In the genomic region with DNA sequence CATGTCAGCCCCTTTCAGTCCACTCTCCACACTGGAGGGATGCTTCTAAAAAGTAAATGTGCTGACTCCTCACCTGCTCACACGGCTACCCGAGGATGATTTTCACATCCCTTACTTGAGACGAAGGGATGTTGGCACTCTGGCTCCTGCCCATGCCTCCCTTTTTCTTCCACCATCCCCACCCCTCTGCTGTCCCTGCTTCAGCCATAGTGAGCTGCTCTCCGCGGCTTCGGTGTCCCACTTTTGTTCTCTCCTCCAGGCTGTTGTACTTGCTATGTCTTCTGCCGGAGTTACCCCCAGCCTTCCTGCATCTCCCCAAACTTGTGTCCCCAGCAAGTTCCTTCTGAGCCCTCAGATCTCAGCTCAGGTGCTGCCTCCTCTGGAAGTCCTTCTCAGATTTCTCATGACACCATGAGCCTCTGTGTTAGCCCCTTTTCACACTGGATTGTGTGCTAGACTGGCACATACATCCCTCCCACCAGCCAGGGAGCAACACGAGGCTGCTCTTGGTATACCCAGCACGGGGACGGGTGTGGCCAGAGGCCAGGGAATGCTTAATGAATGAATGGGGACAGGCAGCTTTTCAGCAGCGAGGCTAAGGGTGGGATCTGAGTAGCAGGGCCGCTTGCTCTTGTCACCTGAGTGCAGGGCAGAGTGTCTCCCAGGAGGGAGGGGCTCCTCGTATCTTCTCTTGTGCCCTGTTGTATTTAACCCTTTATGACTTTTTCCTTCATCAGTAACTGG, we compare ENCODE assay signal across 18 cellular contexts. TPM values are rescaled to one million over a fixed set of nuclear protein-coding genes. Genes with fewer than 3 reads are reported as not detected.
A peak's percentile ranks its signal among the peaks of the same experiment; 100 is the strongest.
DNase-seq lines count a peak whose midpoint lies in the region; ATAC-seq and TF ChIP-seq lines count a peak whose summit lies in the region.
"Had no signal": no experiment of that assay in that cellular context is flagged by ENCODE, and none has a peak within 500 bp of the region (broad histone marks: within the 10 kb centered on the region; RNA-seq: fewer than 3 reads in every experiment).

No MANE protein-coding gene starts in this region.

- no peak overlapping the region for H3K4me3 Mint-ChIP-seq in WTC11
- H3K4me3 Mint-ChIP-seq: activated T-cell treated with anti-CD3 and anti-CD28 coated beads, Interleukin-2, amount 50 U/mL, for 24 hours; immature natural killer cell; naive thymus-derived CD4-positive, alpha-beta T cell; T-helper 1 cell treated with Interleukin-12 subunit alpha and Interleukin-12 subunit beta and Interleukin-4 antibody, amounts not matched to agents 30 μg/mL and 1 μg/mL, for 36 hours had no signal

- H3K4me1 ChIP-seq in BE2C (peaks cover 30% of the 10 kb centered on the region), sigmoid colon (peaks cover 0 to 47% (median 43%) of the 10 kb centered on the region in 4 donors)

- peak overlapping the region; percentile 83 to 90 (median 88) for H3K27ac ChIP-seq in sigmoid colon
- H3K27ac ChIP-seq: PC-9, spleen, suprapubic skin had no signal

- no peaks in the 10 kb centered on the region for H3K9me3 Mint-ChIP-seq in WTC11
- H3K9me3 Mint-ChIP-seq: activated T-cell treated with anti-CD3 and anti-CD28 coated beads, Interleukin-2, amount 50 U/mL, for 24 hours; immature natural killer cell; naive thymus-derived CD4-positive, alpha-beta T cell; T-helper 1 cell treated with Interleukin-12 subunit alpha and Interleukin-12 subunit beta and Interleukin-4 antibody, amounts not matched to agents 30 μg/mL and 1 μg/mL, for 36 hours had no signal

- CTCF ChIA-PET in WTC11 (lab: Charles Lee) = interaction anchor here (0.6 to 1.9 kb wide), 6 partner anchors 9 to 689 kb away, joined by 3 to 16 read pairs (median 8); no protein-coding TSS in a partner anchor

- intact Hi-C loops in sigmoid colon (cut with DNase I) = loop anchor here (5.0 kb wide), 2 partner anchors 168 to 277 kb away; partner anchors contain the start of gene TTC4

- H3K36me3 ChIP-seq in BE2C = no peaks in the 10 kb centered on the region
- H3K36me3 ChIP-seq in sigmoid colon = no peaks in the 10 kb centered on the region
- H3K36me3 ChIP-seq: spleen, suprapubic skin had no signal

- POLR2A ChIA-PET in WTC11 (lab: Charles Lee) = interaction anchor here (1.6 kb wide), 1 partner anchor 60 kb away, joined by 7 read pairs; no protein-coding TSS in a partner anchor

- H3K27me3 Mint-ChIP-seq in WTC11 (ENCODE audit: low read depth) = no peaks in the 10 kb centered on the region
- H3K27me3 Mint-ChIP-seq: activated T-cell treated with anti-CD3 and anti-CD28 coated beads, Interleukin-2, amount 50 U/mL, for 24 hours had no signal

- H3K27me3 ChIP-seq in BE2C (no peaks in the 10 kb centered on the region), sigmoid colon (no peaks in the 10 kb centered on the region)
- H3K27me3 ChIP-seq: spleen, suprapubic skin had no signal

- DNase-seq in BE2C (no peak), astrocyte of the hippocampus (ENCODE audit: low read depth, low spot score) (peak; percentile 32), iPS-NIHi11 (ENCODE audit: low spot score) (peak; percentile 26), sigmoid colon (no peak), WTC11 (ENCODE audit: low spot score) (no peak)
- DNase-seq: activated CD4-positive, alpha-beta T cell treated with anti-CD3 and anti-CD28 coated beads for 48 hours; activated T-cell treated with anti-CD3 and anti-CD28 coated beads, Interleukin-2, amount 50 U/mL, for 24 hours; immature natural killer cell; naive thymus-derived CD4-positive, alpha-beta T cell; NCI-H1092; NCI-H510A; PC-9; spleen had no signal

- WGBS in sigmoid colon, 2 donors = 74 to 76% methylated on average over 13 of the region's 13 CpGs

- ATAC-seq in GM18873 (IDR thresholded peaks at IDR 0.05; ENCODE audit: low FRiP score, unreplicated experiment) (no peak), GM21515 (IDR thresholded peaks at IDR 0.05; ENCODE audit: unreplicated experiment) (no peak), HG03097 (IDR thresholded peaks at IDR 0.05; ENCODE audit: low FRiP score, unreplicated experiment) (no peak), WTC11 (no peak)
- ATAC-seq: naive thymus-derived CD4-positive, alpha-beta T cell had no signal

- H3K9me3 ChIP-seq in BE2C = no peaks in the 10 kb centered on the region
- no peaks in the 10 kb centered on the region for H3K9me3 ChIP-seq in sigmoid colon
- H3K9me3 ChIP-seq: spleen, suprapubic skin had no signal

- H3K4me3 ChIP-seq in BE2C (ENCODE audit: low read depth, low read length) (peak overlapping the region; percentile 44; the same call in 1 of the 2 replicates), sigmoid colon (peak overlapping the region in 3 of 4 donors; percentile 45 to 51 (median 48))
- H3K4me3 ChIP-seq: PC-9 had no signal

- no peak overlapping the region for H3K27ac Mint-ChIP-seq in WTC11
- H3K27ac Mint-ChIP-seq: activated T-cell treated with anti-CD3 and anti-CD28 coated beads, Interleukin-2, amount 50 U/mL, for 24 hours; immature natural killer cell; naive thymus-derived CD4-positive, alpha-beta T cell; T-helper 1 cell treated with Interleukin-12 subunit alpha and Interleukin-12 subunit beta and Interleukin-4 antibody, amounts not matched to agents 30 μg/mL and 1 μg/mL, for 36 hours had no signal

- TF ChIP-seq CTCF in BE2C (IDR thresholded peaks at IDR 0.05; ENCODE audit: low read depth, low read length) = no peak
- TF ChIP-seq CTCF in sigmoid colon (IDR thresholded peaks at IDR 0.05) = no peak
- no peak for TF ChIP-seq CTCF in WTC11 (IDR thresholded peaks at IDR 0.05)

- no peak for TF ChIP-seq POLR2A in sigmoid colon (IDR thresholded peaks at IDR 0.05)

- TF ChIP-seq EP300 in sigmoid colon (IDR thresholded peaks at IDR 0.05) = no peak

- H3K4me1 Mint-ChIP-seq in WTC11 = peaks cover 17% of the 10 kb centered on the region
- H3K4me1 Mint-ChIP-seq: immature natural killer cell had no signal

- H3K36me3 Mint-ChIP-seq in WTC11 = no peaks in the 10 kb centered on the region
- H3K36me3 Mint-ChIP-seq: immature natural killer cell; naive thymus-derived CD4-positive, alpha-beta T cell had no signal

TF ChIP-seq in WTC11, 78 proteins besides CTCF, POLR2A, EP300 and RAD21:
- TF ChIP-seq, protein P1, sequence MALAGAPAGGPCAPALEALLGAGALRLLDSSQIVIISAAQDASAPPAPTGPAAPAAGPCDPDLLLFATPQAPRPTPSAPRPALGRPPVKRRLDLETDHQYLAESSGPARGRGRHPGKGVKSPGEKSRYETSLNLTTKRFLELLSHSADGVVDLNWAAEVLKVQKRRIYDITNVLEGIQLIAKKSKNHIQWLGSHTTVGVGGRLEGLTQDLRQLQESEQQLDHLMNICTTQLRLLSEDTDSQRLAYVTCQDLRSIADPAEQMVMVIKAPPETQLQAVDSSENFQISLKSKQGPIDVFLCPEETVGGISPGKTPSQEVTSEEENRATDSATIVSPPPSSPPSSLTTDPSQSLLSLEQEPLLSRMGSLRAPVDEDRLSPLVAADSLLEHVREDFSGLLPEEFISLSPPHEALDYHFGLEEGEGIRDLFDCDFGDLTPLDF (CRISPR knock-in tag; IDR thresholded peaks at IDR 0.05) = no peak

RNA-seq across cellular contexts. Expression of gene ACOT11, which starts 1.3 kb away (rescaled TPM):
- polyA plus RNA-seq in BE2C (2012; ENCODE audit: insufficient read depth, insufficient read length, low read depth) = 6.9 TPM
- 10 to 100 TPM in 3 of 4 donors, 1 to 10 TPM in 1; 8.9 to 30.5 (median 19.8) TPM for total RNA-seq in sigmoid colon
- polyA plus RNA-seq in sigmoid colon = 10 to 100 TPM; 21.0 to 40.9 (median 31.9) TPM
- 3.8 to 4.4 TPM (median 4.2 TPM) in 3 replicates for total RNA-seq in WTC11 (2021)

Comparison
In these comparisons a context has a peak if more than half of its experiments do, and no peak if none do; other contexts are left out.
1. DNase-seq: peak in astrocyte of the hippocampus (single experiment) and iPS-NIHi11 (single experiment); none in BE2C (single experiment), sigmoid colon (single experiment) and WTC11 (single experiment).